ENCODE assay signal across 9 cellular contexts in the genomic region with DNA sequence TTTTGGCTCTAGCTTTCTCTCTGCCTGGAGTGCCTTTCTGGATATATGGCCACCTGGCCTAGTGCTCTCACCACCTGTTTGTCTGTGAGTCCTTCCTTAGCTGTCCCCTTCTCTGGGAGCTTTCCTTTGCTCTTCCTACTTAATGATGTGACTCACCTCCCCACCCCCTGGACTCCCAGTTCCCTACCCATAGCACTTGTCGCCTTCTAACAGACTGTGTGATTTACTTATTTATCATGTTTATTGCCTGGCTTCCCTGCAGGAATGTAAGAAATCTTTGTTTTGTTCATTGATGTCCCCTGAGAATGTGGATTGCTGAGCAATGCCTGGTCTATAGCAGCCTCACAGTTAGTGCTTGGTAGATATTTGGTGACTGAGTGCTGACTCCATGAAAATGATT. TPM values are rescaled to one million over a fixed set of nuclear protein-coding genes. Genes with fewer than 3 reads are reported as not detected.
A peak's percentile ranks its signal among the peaks of the same experiment; 100 is the strongest.
DNase-seq lines count a peak whose midpoint lies in the region; ATAC-seq and TF ChIP-seq lines count a peak whose summit lies in the region.
"Had no signal": no experiment of that assay in that cellular context is flagged by ENCODE, and none has a peak within 500 bp of the region (broad histone marks: within the 10 kb centered on the region; RNA-seq: fewer than 3 reads in every experiment).

No MANE protein-coding gene starts in this region.

- ATAC-seq in Right ventricle myocardium superior (ENCODE audit: poor library complexity) (no peak), upper lobe of left lung (ENCODE audit: low FRiP score in 2 of 2) (peak in 1 of 2 donors; percentile 57), GM21825 (IDR thresholded peaks at IDR 0.05; ENCODE audit: unreplicated experiment) (no peak)

- peak overlapping the region; percentile 94 for H3K27ac ChIP-seq in cardiac muscle cell
- H3K27ac ChIP-seq in upper lobe of left lung: peak overlapping the region; percentile 75 to 86 (median 80)

- H3K27me3 ChIP-seq in cardiac muscle cell: no peaks in the 10 kb centered on the region
- no peaks in the 10 kb centered on the region for H3K27me3 ChIP-seq in upper lobe of left lung

- WGBS in upper lobe of left lung, 2 donors: 31 to 53% methylated on average over 1 of the region's 1 CpG

- TF ChIP-seq EP300 in upper lobe of left lung (IDR thresholded peaks at IDR 0.05): no peak

- H3K4me3 ChIP-seq in cardiac muscle cell (no peak overlapping the region), upper lobe of left lung (peak overlapping the region in 2 of 4 donors; percentile 2 to 13)

- H3K36me3 ChIP-seq in cardiac muscle cell (no peaks in the 10 kb centered on the region), upper lobe of left lung (no peaks in the 10 kb centered on the region)

- intact Hi-C loops in Right ventricle myocardium superior (cut with DNase I): no loop called here

- TF ChIP-seq POLR2A in upper lobe of left lung (IDR thresholded peaks at IDR 0.05): no peak

- TF ChIP-seq CTCF in cardiac muscle cell (IDR thresholded peaks at IDR 0.05; ENCODE audit: low read depth, low read length) (no peak), upper lobe of left lung (IDR thresholded peaks at IDR 0.05) (no peak)

- H3K4me1 ChIP-seq in cardiac muscle cell (ENCODE audit: low read depth): peaks cover 70% of the 10 kb centered on the region
- H3K4me1 ChIP-seq in upper lobe of left lung: peaks cover 96 to 100% (median 96%) of the 10 kb centered on the region in 4 donors

- H3K9me3 ChIP-seq in cardiac muscle cell (ENCODE audit: low read depth) (no peaks in the 10 kb centered on the region), upper lobe of left lung (no peaks in the 10 kb centered on the region)

- DNase-seq in cardiac muscle cell (ENCODE audit: low read depth in 1 of 2, low spot score in 1 of 2) (no peak), Right ventricle myocardium superior (no peak), astrocyte of the hippocampus (ENCODE audit: low read depth, low spot score) (peak; percentile 81), kidney tubule cell (ENCODE audit: low spot score) (peak; percentile 96), upper lobe of left lung (peak in 1 of 2 donors; percentile 47), COR-L47 (lab: John Stamatoyannopoulos, UW) (no peak), NCI-H345 treated with DMSO at 0.1 percent for 48 hours (lab: John Stamatoyannopoulos, UW; ENCODE audit: unreplicated experiment) (no peak)
- DNase-seq: activated naive CD8-positive, alpha-beta T cell treated with anti-CD3 and anti-CD28 coated beads, Interleukin-2, amount 10 ng/mL, durations not matched to agents 7 days and 5 days had no signal

RNA-seq across cellular contexts. Expression of a gene that starts 18.9 kb away (rescaled TPM):
- total RNA-seq in cardiac muscle cell (219 and 230 TPM in 2 replicates), Right ventricle myocardium superior (217 TPM), upper lobe of left lung (100 to 1,000 TPM; 184 to 651 (median 290) TPM)
- polyA plus RNA-seq in cardiac muscle cell: 274 and 297 TPM in 2 replicates

Comparison
In these comparisons a context has a peak if more than half of its experiments do, and no peak if none do; other contexts are left out.
1. DNase-seq: peak in astrocyte of the hippocampus (single experiment) and kidney tubule cell (single experiment); none in cardiac muscle cell (0 of 2), Right ventricle myocardium superior (single experiment), COR-L47 (single experiment) and NCI-H345 treated with DMSO at 0.1 percent for 48 hours (single experiment).